Comparison of ENCODE assay signal across 8 cellular contexts in genomic region chr10:31708513-31708912, GRCh38.
DNase-seq lines count a peak whose midpoint lies in the region; TF ChIP-seq lines count a peak whose summit lies in the region.

No MANE protein-coding gene starts in this region.

- no peak overlapping the region for H3K4me3 Mint-ChIP-seq in T-helper 1 cell treated with Interleukin-12 subunit alpha and Interleukin-12 subunit beta and Interleukin-4 antibody, amounts not matched to agents 30 μg/mL and 1 μg/mL, for 36 hours

- H3K27me3 Mint-ChIP-seq in T-helper 1 cell treated with Interleukin-12 subunit alpha and Interleukin-12 subunit beta and Interleukin-4 antibody, amounts not matched to agents 30 μg/mL and 1 μg/mL, for 36 hours (ENCODE audit: low read depth): no peaks in the 10 kb centered on the region

- TF ChIP-seq CTCF in thyroid gland (IDR thresholded peaks at IDR 0.05) (no peak), GM13976 (IDR thresholded peaks at IDR 0.05; ENCODE audit: borderline replicate concordance, control extremely low read depth, extremely low read depth, insufficient read depth, missing control alignments) (no peak)

- H3K27ac ChIP-seq in duodenal mucosa (ENCODE audit: low read depth, low read length): peak overlapping the region; percentile 53
- peak overlapping the region; percentile 40 to 73 (median 62) for H3K27ac ChIP-seq in thyroid gland

- H3K9me3 Mint-ChIP-seq in T-helper 1 cell treated with Interleukin-12 subunit alpha and Interleukin-12 subunit beta and Interleukin-4 antibody, amounts not matched to agents 30 μg/mL and 1 μg/mL, for 36 hours: peaks cover 36% of the 10 kb centered on the region

- H3K27ac Mint-ChIP-seq in T-helper 1 cell treated with Interleukin-12 subunit alpha and Interleukin-12 subunit beta and Interleukin-4 antibody, amounts not matched to agents 30 μg/mL and 1 μg/mL, for 36 hours: peak overlapping the region; percentile 32

- H3K9me3 ChIP-seq in duodenal mucosa (ENCODE audit: control insufficient read depth in 1 of 2, low read length in 2 of 2) (peaks cover 0 to 3% of the 10 kb centered on the region in 2 donors), thyroid gland (no peaks in the 10 kb centered on the region)

- intact Hi-C loops in thyroid gland (cut with DNase I): no loop called here

- in situ Hi-C loops in GM13976 (cut with MboI; ENCODE audit: low sequenced_read_pairs, unreplicated experiment): no loop called here

- H3K36me3 ChIP-seq in duodenal mucosa (ENCODE audit: control insufficient read depth in 1 of 2, insufficient read depth in 2 of 2, low read length in 2 of 2) (no peaks in the 10 kb centered on the region), thyroid gland (no peaks in the 10 kb centered on the region)

- H3K9ac ChIP-seq in duodenal mucosa (ENCODE audit: low read depth in 1 of 2, low read length in 2 of 2): no peak overlapping the region

- H3K36me3 Mint-ChIP-seq in T-helper 1 cell treated with Interleukin-12 subunit alpha and Interleukin-12 subunit beta and Interleukin-4 antibody, amounts not matched to agents 30 μg/mL and 1 μg/mL, for 36 hours (ENCODE audit: low read depth): peaks cover 15% of the 10 kb centered on the region

- WGBS in thyroid gland, 2 donors: 54 to 60% methylated on average over 9 of the region's 9 CpGs

- no peak overlapping the region for H3K4me3 ChIP-seq in duodenal mucosa (ENCODE audit: low read depth in 1 of 2, low read length in 2 of 2)
- H3K4me3 ChIP-seq in thyroid gland (replicated peaks in 1 of 3): no peak overlapping the region

- no peak for DNase-seq in T-helper 1 cell
- DNase-seq in mucosa of gallbladder (ENCODE audit: low spot score): peak; percentile 39
- DNase-seq in thyroid gland: no peak
- DNase-seq in GM13976 (ENCODE audit: low spot score): no peak
- no peak for DNase-seq in activated effector memory CD4-positive, alpha-beta T cell treated with Interleukin-2 at 50 U/mL for 16 hours
- no peak for DNase-seq in erythroblast (lab: John Stamatoyannopoulos, UW)

- H3K4me1 Mint-ChIP-seq in T-helper 1 cell treated with Interleukin-12 subunit alpha and Interleukin-12 subunit beta and Interleukin-4 antibody, amounts not matched to agents 30 μg/mL and 1 μg/mL, for 36 hours (ENCODE audit: low read depth): peaks cover 34% of the 10 kb centered on the region

- no peak for TF ChIP-seq POLR2A in thyroid gland (IDR thresholded peaks at IDR 0.05)
- TF ChIP-seq POLR2A in erythroblast (IDR thresholded peaks at IDR 0.05; ENCODE audit: low read length): no peak

- H3K4me1 ChIP-seq in duodenal mucosa (ENCODE audit: control insufficient read depth in 1 of 2, insufficient read depth in 2 of 2, low read length in 2 of 2): peaks cover 20 to 24% of the 10 kb centered on the region in 2 donors
- H3K4me1 ChIP-seq in thyroid gland: peaks cover 0 to 25% of the 10 kb centered on the region in 2 donors

- H3K27me3 ChIP-seq in duodenal mucosa (ENCODE audit: control insufficient read depth in 1 of 2, insufficient read depth in 2 of 2, low read length in 2 of 2): no peaks in the 10 kb centered on the region
- no peaks in the 10 kb centered on the region for H3K27me3 ChIP-seq in thyroid gland
